In genomic region chr17:77437017-77437416, GRCh38 we compare ENCODE assay signal across 9 cellular contexts.
DNase-seq lines count a peak whose midpoint lies in the region; FAIRE-seq and TF ChIP-seq lines count a peak whose summit lies in the region.
"Had no signal": no experiment of that assay in that cellular context is flagged by ENCODE, and none has a peak within 500 bp of the region (broad histone marks: within the 10 kb centered on the region; RNA-seq: fewer than 3 reads in every experiment).

No MANE protein-coding gene starts in this region.

- WGBS in mesodermal cell (ENCODE audit: insufficient coverage in 2 of 2), 2 experiments: 96 to 100% methylated on average over 1 to 3 of the region's 10 CpGs

- POLR2A ChIA-PET in CD8-positive, alpha-beta memory T cell (lab: Charles Lee): interaction anchor here (2.6 kb wide), 1 partner anchor 9 kb away, joined by 8 read pairs; no protein-coding TSS in a partner anchor

- no peaks in the 10 kb centered on the region for H3K9me3 ChIP-seq in CD8-positive, alpha-beta memory T cell (ENCODE audit: low read length)
- H3K9me3 ChIP-seq in mesodermal cell (ENCODE audit: control insufficient read depth, low read length): no peaks in the 10 kb centered on the region

- in situ Hi-C loops in astrocyte of the cerebellum (cut with HindIII; ENCODE audit: low sequenced_read_pairs): no loop called here

- H3K27ac Mint-ChIP-seq in CD8-positive, alpha-beta memory T cell: peak overlapping the region; percentile 79 to 88 (median 82)

- H3K27ac ChIP-seq in CD8-positive, alpha-beta memory T cell (ENCODE audit: low read depth, low read length): no peak overlapping the region
- peak overlapping the region; percentile 81 for H3K27ac ChIP-seq in mesodermal cell (ENCODE audit: low read depth, low read length, severe bottlenecking)

- no peaks in the 10 kb centered on the region for H3K27me3 ChIP-seq in CD8-positive, alpha-beta memory T cell (ENCODE audit: insufficient read depth, low read length, poor library complexity, severe bottlenecking)

- H3K27me3 Mint-ChIP-seq in CD8-positive, alpha-beta memory T cell: no peaks in the 10 kb centered on the region

- peaks cover 0 to 18% (median 0%) of the 10 kb centered on the region in 3 donors for H3K36me3 Mint-ChIP-seq in CD8-positive, alpha-beta memory T cell

- peak overlapping the region; percentile 23 to 64 (median 46) for H3K4me3 Mint-ChIP-seq in CD8-positive, alpha-beta memory T cell

- CTCF ChIA-PET in CD8-positive, alpha-beta memory T cell (lab: Charles Lee): interaction anchor here (1.1 to 1.3 kb wide), 2 partner anchors 16 to 17 kb away, joined by 3 read pairs; no protein-coding TSS in a partner anchor

- no peak for TF ChIP-seq CTCF in astrocyte of the cerebellum (IDR thresholded peaks at IDR 0.05; ENCODE audit: low read depth, low read length, missing control alignments)

- no peaks in the 10 kb centered on the region for H3K36me3 ChIP-seq in CD8-positive, alpha-beta memory T cell (ENCODE audit: insufficient read depth, low read length)
- peaks cover 26% of the 10 kb centered on the region for H3K36me3 ChIP-seq in mesodermal cell (ENCODE audit: control insufficient read depth, insufficient read depth, low read length)

- H3K9me3 Mint-ChIP-seq in CD8-positive, alpha-beta memory T cell: no peaks in the 10 kb centered on the region

- H3K4me1 Mint-ChIP-seq in CD8-positive, alpha-beta memory T cell: peaks cover 83 to 100% (median 90%) of the 10 kb centered on the region in 3 donors

- FAIRE-seq in frontal cortex (lab: Jason Lieb, UNC): no peak
- FAIRE-seq: bronchial epithelial cell had no signal

- H3K4me1 ChIP-seq in CD8-positive, alpha-beta memory T cell (ENCODE audit: insufficient read depth, low read length): peaks cover 99% of the 10 kb centered on the region
- H3K4me1 ChIP-seq in mesodermal cell (ENCODE audit: control insufficient read depth, insufficient read depth, low read length, poor library complexity, severe bottlenecking): peaks cover 82% of the 10 kb centered on the region

- peak overlapping the region; percentile 63 for H3K4me3 ChIP-seq in CD8-positive, alpha-beta memory T cell (ENCODE audit: low read length)
- H3K4me3 ChIP-seq in astrocyte of the cerebellum (ENCODE audit: low read depth, low read length): no peak overlapping the region
- H3K4me3 ChIP-seq in mesodermal cell (ENCODE audit: extremely low read depth, insufficient read depth, low read length, poor library complexity, severe bottlenecking): no peak overlapping the region

- DNase-seq in CD8-positive, alpha-beta memory T cell: peak in 1 of 5 donors; percentile 45
- DNase-seq in NCI-H1092 (lab: John Stamatoyannopoulos, UW) (peak; percentile 54), astrocyte of the cerebellum (ENCODE audit: low read depth) (peak; percentile 60), midbrain (lab: John Stamatoyannopoulos, UW) (no peak), frontal cortex (ENCODE audit: low spot score in 2 of 2) (no peak), GOT3 (lab: John Stamatoyannopoulos, UW) (no peak)
- no peak for DNase-seq in NK-92 treated with Interleukin-12 subunit alpha and Interleukin-12 subunit beta, amount 100 ng/mL, for 24 hours (lab: John Stamatoyannopoulos, UW)

Comparison
In these comparisons a context has a peak if more than half of its experiments do, and no peak if none do; other contexts are left out.
1. DNase-seq: peak in NCI-H1092 (single experiment) and astrocyte of the cerebellum (single experiment); none in midbrain (single experiment), frontal cortex (0 of 2), GOT3 (single experiment) and NK-92 treated with Interleukin-12 subunit alpha and Interleukin-12 subunit beta, amount 100 ng/mL, for 24 hours (single experiment).